17 cellular contexts compared by ENCODE assay signal in genomic region chr6:40744835-40745234, GRCh38.
DNase-seq lines count a peak whose midpoint lies in the region; ATAC-seq and TF ChIP-seq lines count a peak whose summit lies in the region.
"Had no signal": no experiment of that assay in that cellular context is flagged by ENCODE, and none has a peak within 500 bp of the region (broad histone marks: within the 10 kb centered on the region; RNA-seq: fewer than 3 reads in every experiment).

No MANE protein-coding gene starts in this region.

- ATAC-seq in lower lobe of right lung (peak; percentile 75 to 81), upper lobe of right lung (peak; percentile 78), HG02981 (IDR thresholded peaks at IDR 0.05; ENCODE audit: unreplicated experiment) (no peak)
- ATAC-seq: GM23338 had no signal

- no peaks in the 10 kb centered on the region for H3K27me3 ChIP-seq in endodermal cell (ENCODE audit: control insufficient read depth, insufficient read depth, low read length, poor library complexity, severe bottlenecking)
- no peaks in the 10 kb centered on the region for H3K27me3 ChIP-seq in lower lobe of right lung (ENCODE audit: low read depth)
- no peaks in the 10 kb centered on the region for H3K27me3 ChIP-seq in neural progenitor cell
- H3K27me3 ChIP-seq in upper lobe of right lung: no peaks in the 10 kb centered on the region
- H3K27me3 ChIP-seq: BE2C had no signal

- H3K9me3 ChIP-seq in endodermal cell (ENCODE audit: control insufficient read depth, low read length) (no peaks in the 10 kb centered on the region), lower lobe of right lung (no peaks in the 10 kb centered on the region), neural progenitor cell (ENCODE audit: low read depth) (no peaks in the 10 kb centered on the region), upper lobe of right lung (no peaks in the 10 kb centered on the region)
- H3K9me3 ChIP-seq: BE2C had no signal

- no peaks in the 10 kb centered on the region for H3K9me3 Mint-ChIP-seq in endodermal cell
- H3K9me3 Mint-ChIP-seq in neural progenitor cell: peaks cover 3% of the 10 kb centered on the region
- H3K9me3 Mint-ChIP-seq in MCF 10A (ENCODE audit: unreplicated experiment): peaks cover 20% of the 10 kb centered on the region
- H3K9me3 Mint-ChIP-seq: CD4-positive, alpha-beta T cell; GM23338 had no signal

- H3K27me3 Mint-ChIP-seq in endodermal cell (ENCODE audit: insufficient read depth) (peaks cover 21% of the 10 kb centered on the region), neural progenitor cell (ENCODE audit: insufficient read depth, low read depth) (peaks cover 7% of the 10 kb centered on the region), MCF 10A (ENCODE audit: insufficient read depth, unreplicated experiment) (no peaks in the 10 kb centered on the region)

- no peak for TF ChIP-seq CTCF in endodermal cell (conservative IDR thresholded peaks at IDR 0.05)
- no peak for TF ChIP-seq CTCF in lower lobe of right lung (IDR thresholded peaks at IDR 0.05)
- no peak for TF ChIP-seq CTCF in neural progenitor cell (IDR thresholded peaks at IDR 0.05)
- TF ChIP-seq CTCF in upper lobe of right lung (IDR thresholded peaks at IDR 0.05): no peak
- no peak for TF ChIP-seq CTCF in MCF 10A (IDR thresholded peaks at IDR 0.05; ENCODE audit: unreplicated experiment)

- no peaks in the 10 kb centered on the region for H3K36me3 Mint-ChIP-seq in endodermal cell (ENCODE audit: low read depth)
- H3K36me3 Mint-ChIP-seq in neural progenitor cell: no peaks in the 10 kb centered on the region
- no peaks in the 10 kb centered on the region for H3K36me3 Mint-ChIP-seq in MCF 10A (ENCODE audit: insufficient read depth, unreplicated experiment)
- H3K36me3 Mint-ChIP-seq: IgD-negative memory B cell had no signal

- no peak overlapping the region for H3K4me3 ChIP-seq in endodermal cell (ENCODE audit: low read length)
- H3K4me3 ChIP-seq in lower lobe of right lung: no peak overlapping the region
- H3K4me3 ChIP-seq in neural progenitor cell: no peak overlapping the region
- no peak overlapping the region for H3K4me3 ChIP-seq in upper lobe of right lung
- H3K4me3 ChIP-seq: GM23338 had no signal

- DNase-seq in endodermal cell (peak; percentile 51), lower lobe of right lung (no peak), neural progenitor cell (ENCODE audit: low spot score) (no peak), upper lobe of right lung (no peak), NCI-H69 (lab: John Stamatoyannopoulos, UW) (no peak), MCF 10A (ENCODE audit: unreplicated experiment) (no peak)
- DNase-seq: ACHN; BE2C; C1 segment of cervical spinal cord; CD4-positive, alpha-beta T cell; DMS153; DMS79; GDM1; HCEC 1CT had no signal

- WGBS in endodermal cell (ENCODE audit: insufficient coverage in 1 of 2, insufficient read length in 1 of 2), 2 experiments: 59 to 75% methylated on average over 1 to 4 of the region's 4 CpGs

- H3F3A ChIP-seq in neural progenitor cell (ENCODE audit: low read depth): no peaks in the 10 kb centered on the region

- no TSS peak for BruUV-seq in MCF 10A (replicated peaks; lab: Mats Ljungman, UMichigan)

- H4K20me1 ChIP-seq in neural progenitor cell (ENCODE audit: low read depth): no peaks in the 10 kb centered on the region

- H3K27ac Mint-ChIP-seq in endodermal cell (no peak overlapping the region), neural progenitor cell (no peak overlapping the region), MCF 10A (ENCODE audit: low read depth, unreplicated experiment) (no peak overlapping the region)
- H3K27ac Mint-ChIP-seq: CD4-positive, alpha-beta T cell; GM23338; IgD-negative memory B cell had no signal

- intact Hi-C loops in lower lobe of right lung (cut with DNase I) (no loop called here), upper lobe of right lung (cut with DNase I) (no loop called here), MCF 10A (cut with micrococcal nuclease) (no loop called here)

- CTCF ChIA-PET in MCF 10A (lab: Yijun Ruan, JAX): interaction anchor here (0.6 kb wide), 1 partner anchor 14 kb away, joined by 3 read pairs; no protein-coding TSS in a partner anchor

- H3K36me3 ChIP-seq in endodermal cell (ENCODE audit: control insufficient read depth, insufficient read depth, low read length) (no peaks in the 10 kb centered on the region), lower lobe of right lung (no peaks in the 10 kb centered on the region), neural progenitor cell (no peaks in the 10 kb centered on the region), upper lobe of right lung (no peaks in the 10 kb centered on the region)
- H3K36me3 ChIP-seq: BE2C had no signal

- H3K4me1 Mint-ChIP-seq in endodermal cell: peaks cover 21% of the 10 kb centered on the region
- H3K4me1 Mint-ChIP-seq in neural progenitor cell: peaks cover 26% of the 10 kb centered on the region
- no peaks in the 10 kb centered on the region for H3K4me1 Mint-ChIP-seq in MCF 10A (ENCODE audit: insufficient read depth, unreplicated experiment)
- H3K4me1 Mint-ChIP-seq: IgD-negative memory B cell had no signal

- H3K4me2 ChIP-seq in neural progenitor cell: no peak overlapping the region
- H3K4me2 ChIP-seq: GM23338 had no signal

- H3K4me1 ChIP-seq in endodermal cell (ENCODE audit: control insufficient read depth, insufficient read depth, low read length) (peaks cover 4% of the 10 kb centered on the region), lower lobe of right lung (no peaks in the 10 kb centered on the region), neural progenitor cell (no peaks in the 10 kb centered on the region), upper lobe of right lung (no peaks in the 10 kb centered on the region)

- POLR2A ChIA-PET in MCF 10A (lab: Yijun Ruan, JAX): no interaction called here

- no peak overlapping the region for H3K27ac ChIP-seq in endodermal cell (ENCODE audit: low read depth, low read length)
- H3K27ac ChIP-seq in lower lobe of right lung: no peak overlapping the region
- no peak overlapping the region for H3K27ac ChIP-seq in neural progenitor cell
- H3K27ac ChIP-seq in upper lobe of right lung: no peak overlapping the region

- peak overlapping the region; percentile 72 for H2AFZ ChIP-seq in neural progenitor cell (replicated peaks)

- no peak overlapping the region for H3K9ac ChIP-seq in endodermal cell (ENCODE audit: extremely low read depth, low read length, poor library complexity, severe bottlenecking)
- H3K9ac ChIP-seq in neural progenitor cell: no peak overlapping the region

- H3K4me3 Mint-ChIP-seq in endodermal cell (no peak overlapping the region), neural progenitor cell (no peak overlapping the region), MCF 10A (ENCODE audit: unreplicated experiment) (no peak overlapping the region)
- H3K4me3 Mint-ChIP-seq: CD4-positive, alpha-beta T cell; GM23338; IgD-negative memory B cell had no signal

- no peaks in the 10 kb centered on the region for H3K79me2 ChIP-seq in neural progenitor cell (ENCODE audit: low read depth)
